ENCODE assay signal across 22 cellular contexts in the genomic region with DNA sequence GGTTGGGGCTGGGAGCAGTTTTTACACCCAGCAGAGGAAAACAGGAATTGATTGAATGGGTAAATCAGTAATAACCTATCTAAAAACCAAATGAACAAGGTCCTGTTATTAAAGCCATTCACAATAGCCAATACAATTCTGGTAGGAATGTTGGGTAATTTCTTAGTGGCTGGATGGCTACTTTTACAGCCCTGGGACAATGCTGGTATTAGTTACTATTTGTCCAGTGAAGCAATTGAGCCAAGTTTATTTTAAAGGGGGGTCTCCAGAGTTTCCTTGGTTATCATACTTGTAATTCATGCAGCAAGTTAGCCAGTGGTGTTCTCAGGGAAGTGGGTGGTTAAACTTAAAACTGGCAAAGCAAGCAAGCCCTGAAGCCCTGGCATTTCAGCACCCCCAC.
DNase-seq lines count a peak whose midpoint lies in the region; TF ChIP-seq lines count a peak whose summit lies in the region.
"Had no signal": no experiment of that assay in that cellular context is flagged by ENCODE, and none has a peak within 500 bp of the region (broad histone marks: within the 10 kb centered on the region; RNA-seq: fewer than 3 reads in every experiment).

No MANE protein-coding gene starts in this region.

- H3K4me3 ChIP-seq in Caco-2 (ENCODE audit: low read depth, low read length): no peak overlapping the region
- no peak overlapping the region for H3K4me3 ChIP-seq in H7 (ENCODE audit: insufficient read depth, low read depth, low read length)
- H3K4me3 ChIP-seq: A549; BLaER1 treated with 17β-estradiol and CSF1 and Interleukin-3, amounts not matched to agents 10 nM and 100 nM; GM23338; HAP-1 had no signal

- H3K9me3 Mint-ChIP-seq in Caco-2 (ENCODE audit: unreplicated experiment): no peaks in the 10 kb centered on the region
- no peaks in the 10 kb centered on the region for H3K9me3 Mint-ChIP-seq in glutamatergic neuron (ENCODE audit: unreplicated experiment)
- no peaks in the 10 kb centered on the region for H3K9me3 Mint-ChIP-seq in progenitor cell of endocrine pancreas (ENCODE audit: low read depth)
- H3K9me3 Mint-ChIP-seq: CD4-positive, alpha-beta T cell; CD8-positive, alpha-beta memory T cell; GM23338; HFFc6 had no signal

- no peaks in the 10 kb centered on the region; the same call in 1 of the 2 replicates for H3K4me1 ChIP-seq in Caco-2
- H3K4me1 ChIP-seq: A549; BLaER1 treated with 17β-estradiol and CSF1 and Interleukin-3, amounts not matched to agents 10 nM and 100 nM; HAP-1 had no signal

- H3K4me1 Mint-ChIP-seq in Caco-2 (ENCODE audit: low read depth, unreplicated experiment) (peaks cover 7% of the 10 kb centered on the region), glutamatergic neuron (ENCODE audit: low read depth, unreplicated experiment) (peaks cover 11% of the 10 kb centered on the region), progenitor cell of endocrine pancreas (ENCODE audit: low read depth) (peaks cover 25% of the 10 kb centered on the region)
- H3K4me1 Mint-ChIP-seq: CD8-positive, alpha-beta memory T cell had no signal

- no TSS peak for BruUV-seq in Caco-2 (replicated peaks; lab: Mats Ljungman, UMichigan)

- H3K27me3 Mint-ChIP-seq in Caco-2 (ENCODE audit: insufficient read depth, unreplicated experiment): no peaks in the 10 kb centered on the region
- no peaks in the 10 kb centered on the region for H3K27me3 Mint-ChIP-seq in glutamatergic neuron (ENCODE audit: unreplicated experiment)
- no peaks in the 10 kb centered on the region for H3K27me3 Mint-ChIP-seq in progenitor cell of endocrine pancreas
- H3K27me3 Mint-ChIP-seq: CD4-positive, alpha-beta T cell had no signal

- H3K36me3 ChIP-seq in Caco-2 (ENCODE audit: control insufficient read depth, insufficient read depth, low read length) (no peaks in the 10 kb centered on the region), H7 (replicated peaks; ENCODE audit: control insufficient read depth, insufficient read depth, low read length) (no peaks in the 10 kb centered on the region)
- H3K36me3 ChIP-seq: BE2C; BLaER1 treated with 17β-estradiol and CSF1 and Interleukin-3, amounts not matched to agents 10 nM and 100 nM; HAP-1 had no signal

- H3K9me3 ChIP-seq in Caco-2: no peaks in the 10 kb centered on the region
- H3K9me3 ChIP-seq: A549, BE2C, HAP-1 had no signal

- no peaks in the 10 kb centered on the region for H3K36me3 Mint-ChIP-seq in Caco-2 (ENCODE audit: insufficient read depth, unreplicated experiment)
- no peaks in the 10 kb centered on the region for H3K36me3 Mint-ChIP-seq in glutamatergic neuron (ENCODE audit: unreplicated experiment)
- H3K36me3 Mint-ChIP-seq in progenitor cell of endocrine pancreas (ENCODE audit: insufficient read depth): no peaks in the 10 kb centered on the region
- H3K36me3 Mint-ChIP-seq: CD8-positive, alpha-beta memory T cell had no signal

- CTCF ChIA-PET in Caco-2 (lab: Charles Lee): no interaction called here

- H3K27me3 ChIP-seq in Caco-2 (replicated peaks; ENCODE audit: control insufficient read depth, insufficient read depth, low read length) (no peaks in the 10 kb centered on the region), H7 (ENCODE audit: control insufficient read depth, insufficient read depth, low read length) (no peaks in the 10 kb centered on the region)
- H3K27me3 ChIP-seq: BE2C; BLaER1 treated with 17β-estradiol and CSF1 and Interleukin-3, amounts not matched to agents 10 nM and 100 nM had no signal

- H3K4me3 Mint-ChIP-seq in Caco-2 (ENCODE audit: unreplicated experiment): no peak overlapping the region
- H3K4me3 Mint-ChIP-seq in glutamatergic neuron (ENCODE audit: unreplicated experiment): peak overlapping the region; percentile 31
- H3K4me3 Mint-ChIP-seq in progenitor cell of endocrine pancreas (ENCODE audit: low read depth): no peak overlapping the region
- H3K4me3 Mint-ChIP-seq: CD14-positive monocyte; CD4-positive, alpha-beta T cell; CD8-positive, alpha-beta memory T cell; GM23338; HFFc6 had no signal

- no peak for TF ChIP-seq CTCF in Caco-2 (IDR thresholded peaks at IDR 0.05; ENCODE audit: insufficient read depth in 1 of 2, low read depth in 1 of 2, low read length in 1 of 2, severe bottlenecking in 1 of 2, unreplicated experiment in 1 of 2)
- TF ChIP-seq CTCF in glutamatergic neuron (IDR thresholded peaks at IDR 0.05; ENCODE audit: partially characterized antibody, unreplicated experiment): no peak
- TF ChIP-seq CTCF in progenitor cell of endocrine pancreas (IDR thresholded peaks at IDR 0.05; ENCODE audit: unreplicated experiment): no peak

- peak in 1 of 2 experiments; percentile 13 for DNase-seq in Caco-2
- DNase-seq in glutamatergic neuron: no peak
- no peak for DNase-seq in progenitor cell of endocrine pancreas (ENCODE audit: low spot score, unreplicated experiment)
- DNase-seq in activated CD8-positive, alpha-beta memory T cell treated with anti-CD3 and anti-CD28 coated beads for 24 hours: no peak
- no peak for DNase-seq in H7
- DNase-seq in stimulated activated CD4-positive, alpha-beta T cell treated with anti-CD3 and anti-CD28 coated beads, Interleukin-2, amount 100 ng/mL, for 24 hours: no peak
- DNase-seq: 8988T; ACHN; AML-193; BE2C; Calu3; CD4-positive, alpha-beta T cell; CD8-positive, alpha-beta memory T cell; DMS53; DMS79 treated with DMSO at 0.1 percent for 48 hours; GF-D8; HFFc6 had no signal

- intact Hi-C loops in Caco-2 (cut with micrococcal nuclease; ENCODE audit: unreplicated experiment): no loop called here

- H3K27ac Mint-ChIP-seq in Caco-2 (ENCODE audit: unreplicated experiment): peak overlapping the region; percentile 9
- no peak overlapping the region for H3K27ac Mint-ChIP-seq in glutamatergic neuron (ENCODE audit: unreplicated experiment)
- peak overlapping the region; percentile 47 for H3K27ac Mint-ChIP-seq in progenitor cell of endocrine pancreas
- H3K27ac Mint-ChIP-seq: CD4-positive, alpha-beta T cell; CD8-positive, alpha-beta memory T cell; GM23338; HFFc6 had no signal

- POLR2A ChIA-PET in Caco-2 (lab: Charles Lee): no interaction called here
